In the genomic region with DNA sequence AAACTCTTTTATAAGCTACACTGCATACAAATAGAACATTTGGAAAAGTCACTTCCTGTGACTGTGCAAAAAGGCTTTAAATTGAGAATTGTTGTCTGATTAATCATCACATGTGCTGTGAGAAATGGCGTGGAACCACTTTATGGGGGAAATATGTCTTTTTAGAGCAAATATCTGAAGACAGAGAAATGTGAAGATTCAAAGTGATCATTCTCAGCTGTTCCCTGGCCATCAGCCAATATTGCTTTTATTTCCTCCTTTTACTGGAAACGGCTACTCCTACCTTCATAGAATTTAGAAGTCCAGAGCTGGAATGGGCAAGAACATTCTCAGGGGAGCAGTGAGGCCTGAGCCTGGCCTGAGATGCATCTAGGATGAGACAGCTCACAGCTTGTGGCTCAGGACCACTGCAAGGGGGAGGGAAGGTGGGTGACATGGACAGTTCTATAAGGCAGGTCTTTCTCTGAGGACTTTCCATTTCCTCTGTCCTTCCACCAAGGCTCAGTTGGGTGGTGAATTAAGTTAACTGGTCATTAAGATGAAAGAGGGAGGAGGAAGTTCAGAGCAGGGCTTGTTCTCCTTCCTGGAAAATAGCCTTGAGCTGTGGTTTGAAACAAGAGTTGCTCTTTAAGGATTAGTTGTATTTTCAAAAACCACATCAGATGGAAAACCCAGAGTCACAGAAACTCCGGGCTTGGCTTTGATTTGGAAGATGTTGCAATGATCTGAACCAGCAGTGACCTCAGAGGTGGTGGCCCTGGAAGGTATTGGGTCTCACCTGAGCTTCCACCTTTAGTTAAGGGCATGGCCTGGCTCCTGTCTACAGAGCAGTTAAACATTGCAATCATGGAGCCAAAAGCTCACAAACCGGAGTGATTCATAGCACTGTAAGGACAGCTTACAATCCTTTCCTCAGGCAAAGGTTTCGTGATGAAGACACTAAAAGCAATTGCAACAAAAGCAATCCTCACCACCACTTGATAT, we compare ENCODE assay signal across 10 cellular contexts.
A peak's percentile ranks its signal among the peaks of the same experiment; 100 is the strongest.
DNase-seq lines count a peak whose midpoint lies in the region; ATAC-seq and TF ChIP-seq lines count a peak whose summit lies in the region.
"Had no signal": no experiment of that assay in that cellular context is flagged by ENCODE, and none has a peak within 500 bp of the region (broad histone marks: within the 10 kb centered on the region; RNA-seq: fewer than 3 reads in every experiment).

No MANE protein-coding gene starts in this region.

- no peak for TF ChIP-seq CTCF in Peyer's patch (IDR thresholded peaks at IDR 0.05)

- peak overlapping the region; percentile 3 to 69 (median 44) for H3K27ac ChIP-seq in Peyer's patch
- H3K27ac ChIP-seq: HL-60 had no signal

- no peaks in the 10 kb centered on the region for H3K36me3 ChIP-seq in Peyer's patch

- no peaks in the 10 kb centered on the region for H3K27me3 ChIP-seq in Peyer's patch

- peak; percentile 91 for ATAC-seq in esophagus mucosa
- ATAC-seq in GM19467 (IDR thresholded peaks at IDR 0.05; ENCODE audit: unreplicated experiment): no peak
- ATAC-seq in HG03442 (IDR thresholded peaks at IDR 0.05; ENCODE audit: unreplicated experiment): no peak

- H3K4me1 ChIP-seq in Peyer's patch: peaks cover 0 to 9% (median 0%) of the 10 kb centered on the region in 4 donors

- H3K9me3 ChIP-seq in Peyer's patch: no peaks in the 10 kb centered on the region

- TF ChIP-seq POLR2A in Peyer's patch (IDR thresholded peaks at IDR 0.05): no peak

- DNase-seq in CD1c-positive myeloid dendritic cell (ENCODE audit: extremely low spot score) (peak; percentile 80), Peyer's patch (no peak), pons (ENCODE audit: low spot score) (peak; percentile 74), NCI-H2171 treated with DMSO at 0.1 percent for 48 hours (lab: John Stamatoyannopoulos, UW) (no peak), NCI-H1417 (lab: John Stamatoyannopoulos, UW) (no peak)
- DNase-seq: activated B cell treated with CpG ODN at 0.5 μM for 24 hours had no signal

- H3K4me3 ChIP-seq in Peyer's patch: no peak overlapping the region

Comparison
In these comparisons a context has a peak if more than half of its experiments do, and no peak if none do; other contexts are left out.
1. DNase-seq: peak in CD1c-positive myeloid dendritic cell (single experiment) and pons (single experiment); none in Peyer's patch (0 of 3), NCI-H2171 treated with DMSO at 0.1 percent for 48 hours (single experiment) and NCI-H1417 (0 of 3).